Comparison of ENCODE assay signal across 22 cellular contexts in the genomic region with DNA sequence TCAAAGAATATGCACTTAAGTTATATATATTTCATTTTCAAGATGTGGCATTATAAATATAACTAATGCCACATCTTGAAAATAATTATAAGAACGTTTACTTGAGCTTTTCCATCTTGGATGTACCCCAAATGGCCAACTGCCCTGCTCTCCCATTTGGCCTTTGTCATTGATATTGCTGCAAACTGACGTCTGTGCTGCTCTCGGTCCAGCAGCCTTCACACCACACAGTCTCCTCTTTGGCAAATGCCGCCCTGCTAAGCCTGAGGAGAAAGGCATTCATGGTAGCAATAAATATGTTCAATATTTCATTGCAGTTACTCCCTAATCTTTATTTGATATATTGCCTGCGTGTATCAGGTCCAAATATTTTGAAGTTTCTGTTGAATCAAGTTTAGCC.
"Had no signal": no experiment of that assay in that cellular context is flagged by ENCODE, and none has a peak within 500 bp of the region (broad histone marks: within the 10 kb centered on the region; RNA-seq: fewer than 3 reads in every experiment).

No MANE protein-coding gene starts in this region.

- ATAC-seq: left lung; natural killer cell treated with Interleukin-12 subunit alpha and Interleukin-12 subunit beta and Interleukin-15 and Interleukin-18, amount 100 ng/mL, for 72 hours; pancreas; right lobe of liver; stimulated activated memory B cell treated with anti-CD40 and anti-IgM and Interleukin-4, amounts not matched to agents 10 μg/mL and 1 μg/mL and 100 μg/mL, for 72 hours; T-helper 17 cell had no signal

- H3K27me3 ChIP-seq: ascending aorta, left lung, right lobe of liver, stomach, transverse colon, uterus had no signal

- DNase-seq: activated B cell treated with CpG ODN at 0.5 μM for 24 hours; activated CD4-positive, alpha-beta memory T cell treated with anti-CD3 and anti-CD28 coated beads, Interleukin-2, amount 10 ng/mL, durations not matched to agents 7 days and 5 days; activated CD4-positive, alpha-beta T cell treated with anti-CD3 and anti-CD28 coated beads for 48 hours; activated gamma-delta T cell; cerebellar nuclear complex; kidney; left lung; pancreas; right lobe of liver; small intestine; stimulated activated CD4-positive, alpha-beta T cell treated with anti-CD3 and anti-CD28 coated beads, Interleukin-2, amount 100 ng/mL, for 24 hours; stomach; SW 1271; T-helper 17 cell; transverse colon; uterus had no signal

- H3K4me3 ChIP-seq: ascending aorta, coronary artery, left lung, pancreas, right lobe of liver, stomach, transverse colon, uterus had no signal

- H3K36me3 ChIP-seq: ascending aorta, left lung, pancreas, right lobe of liver, stomach, transverse colon, uterus had no signal

- H3K9me3 ChIP-seq: ascending aorta, pancreas, right lobe of liver, uterus had no signal

- H3K36me3 Mint-ChIP-seq: activated naive CD4-positive, alpha-beta T cell treated with anti-CD3 and anti-CD28 coated beads, Interleukin-2, amount 50 U/mL, for 24 hours; memory B cell; natural killer cell treated with Interleukin-12 subunit alpha and Interleukin-12 subunit beta and Interleukin-15 and Interleukin-18, amount 100 ng/mL, for 72 hours; stimulated activated memory B cell treated with anti-CD40 and anti-IgM and Interleukin-4, amounts not matched to agents 10 μg/mL and 1 μg/mL and 100 μg/mL, for 72 hours had no signal

- H3K4me3 Mint-ChIP-seq: activated B cell treated with CpG ODN at 0.5 μM for 24 hours; activated CD4-positive, alpha-beta memory T cell treated with anti-CD3 and anti-CD28 coated beads, Interleukin-2, amount 10 ng/mL, durations not matched to agents 7 days and 5 days; activated naive CD4-positive, alpha-beta T cell treated with anti-CD3 and anti-CD28 coated beads, Interleukin-2, amount 50 U/mL, for 24 hours; memory B cell; natural killer cell treated with Interleukin-12 subunit alpha and Interleukin-12 subunit beta and Interleukin-15 and Interleukin-18, amount 100 ng/mL, for 72 hours; stimulated activated memory B cell treated with anti-CD40 and anti-IgM and Interleukin-4, amounts not matched to agents 10 μg/mL and 1 μg/mL and 100 μg/mL, for 72 hours; T-helper 17 cell had no signal

- H3K27ac Mint-ChIP-seq: activated B cell treated with CpG ODN at 0.5 μM for 24 hours; activated CD4-positive, alpha-beta memory T cell treated with anti-CD3 and anti-CD28 coated beads, Interleukin-2, amount 10 ng/mL, durations not matched to agents 7 days and 5 days; activated naive CD4-positive, alpha-beta T cell treated with anti-CD3 and anti-CD28 coated beads, Interleukin-2, amount 50 U/mL, for 24 hours; memory B cell; natural killer cell treated with Interleukin-12 subunit alpha and Interleukin-12 subunit beta and Interleukin-15 and Interleukin-18, amount 100 ng/mL, for 72 hours; stimulated activated memory B cell treated with anti-CD40 and anti-IgM and Interleukin-4, amounts not matched to agents 10 μg/mL and 1 μg/mL and 100 μg/mL, for 72 hours; T-helper 17 cell had no signal

- H3K9me3 Mint-ChIP-seq: activated B cell treated with CpG ODN at 0.5 μM for 24 hours; activated CD4-positive, alpha-beta memory T cell treated with anti-CD3 and anti-CD28 coated beads, Interleukin-2, amount 10 ng/mL, durations not matched to agents 7 days and 5 days; activated naive CD4-positive, alpha-beta T cell treated with anti-CD3 and anti-CD28 coated beads, Interleukin-2, amount 50 U/mL, for 24 hours; natural killer cell treated with Interleukin-12 subunit alpha and Interleukin-12 subunit beta and Interleukin-15 and Interleukin-18, amount 100 ng/mL, for 72 hours; stimulated activated memory B cell treated with anti-CD40 and anti-IgM and Interleukin-4, amounts not matched to agents 10 μg/mL and 1 μg/mL and 100 μg/mL, for 72 hours had no signal

- H3K4me1 Mint-ChIP-seq: activated B cell treated with CpG ODN at 0.5 μM for 24 hours; activated CD4-positive, alpha-beta memory T cell treated with anti-CD3 and anti-CD28 coated beads, Interleukin-2, amount 10 ng/mL, durations not matched to agents 7 days and 5 days; activated naive CD4-positive, alpha-beta T cell treated with anti-CD3 and anti-CD28 coated beads, Interleukin-2, amount 50 U/mL, for 24 hours; memory B cell; stimulated activated memory B cell treated with anti-CD40 and anti-IgM and Interleukin-4, amounts not matched to agents 10 μg/mL and 1 μg/mL and 100 μg/mL, for 72 hours; T-helper 17 cell had no signal

- H3K27ac ChIP-seq: ascending aorta, coronary artery, left lung, pancreas, right lobe of liver, stomach, transverse colon, uterus had no signal

- H3K4me1 ChIP-seq: ascending aorta, left lung, pancreas, right lobe of liver, stomach, transverse colon, uterus had no signal
